In genomic region chr1:219188331-219188803, GRCh38 we compare ENCODE assay signal across 7 cellular contexts. TPM values are rescaled to one million over a fixed set of nuclear protein-coding genes. Genes with fewer than 3 reads are reported as not detected.
DNase-seq lines count a peak whose midpoint lies in the region; ATAC-seq and TF ChIP-seq lines count a peak whose summit lies in the region.

No MANE protein-coding gene starts in this region.

- no peak overlapping the region for H3K4me3 Mint-ChIP-seq in progenitor cell of endocrine pancreas (ENCODE audit: low read depth)

- DNase-seq in progenitor cell of endocrine pancreas (ENCODE audit: low spot score, unreplicated experiment) (no peak), AG08395 (ENCODE audit: low spot score) (no peak), RPMI8226 (no peak), GOT3 (lab: John Stamatoyannopoulos, UW) (no peak)

- ATAC-seq in GM18909 (IDR thresholded peaks at IDR 0.05; ENCODE audit: poor library complexity, unreplicated experiment) (peak; percentile 52), HG02759 (IDR thresholded peaks at IDR 0.05; ENCODE audit: unreplicated experiment) (peak; percentile 50), SK-N-SH treated with all-trans-retinoic acid at 6 μM for 48 hours (peak; percentile 36)

- H3K27ac Mint-ChIP-seq in progenitor cell of endocrine pancreas, result peak overlapping the region; percentile 67

- peaks cover 3% of the 10 kb centered on the region for H3K9me3 Mint-ChIP-seq in progenitor cell of endocrine pancreas (ENCODE audit: low read depth)

- TF ChIP-seq CTCF in progenitor cell of endocrine pancreas (IDR thresholded peaks at IDR 0.05; ENCODE audit: unreplicated experiment), result no peak

- peaks cover 19% of the 10 kb centered on the region for H3K4me1 Mint-ChIP-seq in progenitor cell of endocrine pancreas (ENCODE audit: low read depth)

- H3K27me3 Mint-ChIP-seq in progenitor cell of endocrine pancreas, result no peaks in the 10 kb centered on the region

- peaks cover 23% of the 10 kb centered on the region for H3K36me3 Mint-ChIP-seq in progenitor cell of endocrine pancreas (ENCODE audit: insufficient read depth)

TF ChIP-seq in SK-N-SH treated with all-trans-retinoic acid at 6 μM for 48 hours, 23 proteins besides CTCF, POLR2A, EP300 and RAD21:
- TF ChIP-seq ZNF8 (CRISPR knock-in tag; IDR thresholded peaks at IDR 0.05), result no peak
- TF ChIP-seq TCF4 (CRISPR knock-in tag; IDR thresholded peaks at IDR 0.05; ENCODE audit: borderline replicate concordance), result no peak
- TF ChIP-seq CREB5 (CRISPR knock-in tag; IDR thresholded peaks at IDR 0.05; ENCODE audit: low read depth), result no peak
- TF ChIP-seq PPARA (CRISPR knock-in tag; IDR thresholded peaks at IDR 0.05; ENCODE audit: borderline replicate concordance), result no peak
- no peak for TF ChIP-seq GLIS3 (CRISPR knock-in tag; IDR thresholded peaks at IDR 0.05)
- no peak; the same call in 1 of the 2 replicates for TF ChIP-seq TOX (CRISPR knock-in tag; IDR thresholded peaks at IDR 0.05; ENCODE audit: borderline replicate concordance)
- TF ChIP-seq ZC3H10 (CRISPR knock-in tag; IDR thresholded peaks at IDR 0.05), result no peak
- no peak for TF ChIP-seq TSHZ2 (CRISPR knock-in tag; IDR thresholded peaks at IDR 0.05)

RNA-seq across cellular contexts. Expression of gene LYPLAL1, which starts 14.7 kb away (rescaled TPM):
- total RNA-seq in progenitor cell of endocrine pancreas, result 33.0 and 38.2 TPM in 2 replicates
